ENCODE assay signal across 1 cellular context in the genomic region with DNA sequence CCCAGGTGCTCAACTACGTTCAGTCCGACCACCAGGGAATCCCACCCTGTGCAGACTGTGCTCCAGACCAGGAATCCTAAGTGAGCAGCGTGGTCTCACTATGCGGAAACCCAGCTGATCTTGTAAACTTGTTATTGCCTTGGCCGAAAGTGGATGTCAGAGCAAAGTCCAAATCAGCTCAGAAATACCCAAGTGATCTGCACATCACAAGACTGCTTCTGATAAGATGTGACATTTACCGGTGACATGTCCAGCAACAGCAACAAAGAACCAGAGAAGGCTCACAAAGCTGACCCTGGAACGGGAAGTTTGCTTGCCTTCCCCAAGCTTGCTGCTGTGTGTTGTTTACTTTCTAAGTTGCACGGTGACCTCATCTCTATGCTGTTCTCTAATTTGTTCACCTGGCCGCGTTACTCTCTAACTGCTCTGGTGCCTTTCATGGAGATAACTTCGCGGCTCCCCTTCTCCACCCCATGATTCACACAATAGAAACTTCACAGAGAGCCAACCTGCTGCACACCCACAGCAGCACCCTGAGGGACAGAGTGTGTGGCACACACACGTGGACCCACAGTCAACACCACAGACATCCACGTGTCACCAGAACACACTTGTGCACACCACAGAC.
TF ChIP-seq lines count a peak whose summit lies in the region.

No MANE protein-coding gene starts in this region.

TF ChIP-seq in HepG2, 621 proteins besides CTCF, POLR2A, EP300 and RAD21 (continued from another document and continues in another):
- peak in 1 of 2 experiments; percentile 11; a peak in 1 of 4 replicates for TF ChIP-seq HMGXB4 (CRISPR knock-in tag; IDR thresholded peaks at IDR 0.05; ENCODE audit: borderline replicate concordance in 1 of 2, low read depth in 1 of 2)
- TF ChIP-seq AHDC1 (CRISPR knock-in tag; IDR thresholded peaks at IDR 0.05; ENCODE audit: borderline replicate concordance): 0 out of 2 replicates have a peak, but pooled peaks have one; percentile 20
- TF ChIP-seq CERS6 (CRISPR knock-in tag; IDR thresholded peaks at IDR 0.05): no peak
- peak; percentile 24; the same call in 1 of the 2 replicates for TF ChIP-seq GATAD2A (CRISPR knock-in tag; IDR thresholded peaks at IDR 0.05)
- no peak for TF ChIP-seq ZBTB34 (CRISPR knock-in tag; IDR thresholded peaks at IDR 0.05)
- no peak for TF ChIP-seq HNRNPUL1 (IDR thresholded peaks at IDR 0.05; ENCODE audit: low read depth, low read length)
- TF ChIP-seq SMYD3 (CRISPR knock-in tag; IDR thresholded peaks at IDR 0.05): no peak
- peak; percentile 71; the same call in 1 of the 2 replicates for TF ChIP-seq ZNF589 (CRISPR knock-in tag; conservative IDR thresholded peaks at IDR 0.05)
- no peak for TF ChIP-seq BRCA1 (CRISPR knock-in tag; IDR thresholded peaks at IDR 0.05)
- TF ChIP-seq ZNF430 (CRISPR knock-in tag; IDR thresholded peaks at IDR 0.05): no peak
- TF ChIP-seq CREB1 (IDR thresholded peaks at IDR 0.05): peak; percentile 16; the same call in 1 of the 2 replicates
- no peak for TF ChIP-seq CREB1 (CRISPR knock-in tag; IDR thresholded peaks at IDR 0.05)
- TF ChIP-seq ZNF644 (CRISPR knock-in tag; IDR thresholded peaks at IDR 0.05; ENCODE audit: low read depth): peak; percentile 54; the same call in 1 of the 2 replicates
- TF ChIP-seq, protein P1, sequence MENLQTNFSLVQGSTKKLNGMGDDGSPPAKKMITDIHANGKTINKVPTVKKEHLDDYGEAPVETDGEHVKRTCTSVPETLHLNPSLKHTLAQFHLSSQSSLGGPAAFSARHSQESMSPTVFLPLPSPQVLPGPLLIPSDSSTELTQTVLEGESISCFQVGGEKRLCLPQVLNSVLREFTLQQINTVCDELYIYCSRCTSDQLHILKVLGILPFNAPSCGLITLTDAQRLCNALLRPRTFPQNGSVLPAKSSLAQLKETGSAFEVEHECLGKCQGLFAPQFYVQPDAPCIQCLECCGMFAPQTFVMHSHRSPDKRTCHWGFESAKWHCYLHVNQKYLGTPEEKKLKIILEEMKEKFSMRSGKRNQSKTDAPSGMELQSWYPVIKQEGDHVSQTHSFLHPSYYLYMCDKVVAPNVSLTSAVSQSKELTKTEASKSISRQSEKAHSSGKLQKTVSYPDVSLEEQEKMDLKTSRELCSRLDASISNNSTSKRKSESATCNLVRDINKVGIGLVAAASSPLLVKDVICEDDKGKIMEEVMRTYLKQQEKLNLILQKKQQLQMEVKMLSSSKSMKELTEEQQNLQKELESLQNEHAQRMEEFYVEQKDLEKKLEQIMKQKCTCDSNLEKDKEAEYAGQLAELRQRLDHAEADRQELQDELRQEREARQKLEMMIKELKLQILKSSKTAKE (CRISPR knock-in tag; IDR thresholded peaks at IDR 0.05; ENCODE audit: borderline replicate concordance): peak; percentile 36; the same call in 1 of the 2 replicates
- TF ChIP-seq ZNF891 (CRISPR knock-in tag; IDR thresholded peaks at IDR 0.05): no peak
- no peak for TF ChIP-seq ESRRA (CRISPR knock-in tag; IDR thresholded peaks at IDR 0.05; ENCODE audit: low read depth)
- 0 out of 2 replicates have a peak, but pooled peaks have one; percentile 43 for TF ChIP-seq ATRX (CRISPR knock-in tag; IDR thresholded peaks at IDR 0.05; ENCODE audit: borderline replicate concordance)
- no peak for TF ChIP-seq CEBPB (IDR thresholded peaks at IDR 0.05; ENCODE audit: borderline replicate concordance, low read depth, low read length)
- no peak for TF ChIP-seq KDM4B (CRISPR knock-in tag; IDR thresholded peaks at IDR 0.05)
- peak; percentile 22 for TF ChIP-seq XRCC5 (optimal IDR thresholded peaks at IDR 0.05; ENCODE audit: low read length)
- TF ChIP-seq ZBTB14 (CRISPR knock-in tag; IDR thresholded peaks at IDR 0.05): no peak
- TF ChIP-seq PITX1 (CRISPR knock-in tag; IDR thresholded peaks at IDR 0.05): no peak
- TF ChIP-seq THAP11 (CRISPR knock-in tag; IDR thresholded peaks at IDR 0.05): no peak
- peak; percentile 67 for TF ChIP-seq SAP130 (CRISPR knock-in tag; IDR thresholded peaks at IDR 0.05; ENCODE audit: low read depth)
- no peak for TF ChIP-seq MED13 (CRISPR knock-in tag; IDR thresholded peaks at IDR 0.05)
- TF ChIP-seq PRDM10 (CRISPR knock-in tag; IDR thresholded peaks at IDR 0.05; ENCODE audit: low read depth): peak; percentile 51; the same call in 1 of the 2 replicates
- no peak for TF ChIP-seq SIX4 (CRISPR knock-in tag; IDR thresholded peaks at IDR 0.05)
- no peak for TF ChIP-seq ISX (CRISPR knock-in tag; conservative IDR thresholded peaks at IDR 0.05)
- TF ChIP-seq HNRNPK (IDR thresholded peaks at IDR 0.05; ENCODE audit: low read depth, low read length, poor library complexity, severe bottlenecking): no peak
- TF ChIP-seq GRHL1 (CRISPR knock-in tag; conservative IDR thresholded peaks at IDR 0.05): no peak
- TF ChIP-seq ZNF20 (CRISPR knock-in tag; IDR thresholded peaks at IDR 0.05): no peak
- no peak for TF ChIP-seq DNMT1 (CRISPR knock-in tag; IDR thresholded peaks at IDR 0.05)
- no peak for TF ChIP-seq USF2 (IDR thresholded peaks at IDR 0.05; ENCODE audit: low read depth, low read length)
- TF ChIP-seq USF2 (CRISPR knock-in tag; IDR thresholded peaks at IDR 0.05; ENCODE audit: borderline replicate concordance): no peak
